In genomic region chr6:26234421-26235239, GRCh38 we compare ENCODE assay signal across 8 cellular contexts.
A peak's percentile ranks its signal among the peaks of the same experiment; 100 is the strongest.
DNase-seq lines count a peak whose midpoint lies in the region; ATAC-seq lines count a peak whose summit lies in the region.

No MANE protein-coding gene starts in this region.

- 6 to 7% methylated on average over 34 of the region's 34 CpGs for WGBS in ectodermal cell, 2 experiments
- WGBS in mesendoderm (ENCODE audit: extremely low coverage, insufficient coverage, low lambda C conversion rate): no CpG with 5 or more reads among the region's 34 CpGs

- H3K9me3 Mint-ChIP-seq in stimulated activated memory B cell treated with anti-CD40 and anti-IgM and Interleukin-4, amounts not matched to agents 10 μg/mL and 1 μg/mL and 100 μg/mL, for 72 hours: no peaks in the 10 kb centered on the region

- no peak overlapping the region for H4K5ac ChIP-seq in mesendoderm (ENCODE audit: low read length)

- H3K4ac ChIP-seq in mesendoderm (ENCODE audit: low read depth, low read length): peak overlapping the region; percentile 97

- H3K4me2 ChIP-seq in mesendoderm (ENCODE audit: low read length): peak overlapping the region; percentile 72

- H3K36me3 ChIP-seq in ectodermal cell (ENCODE audit: control insufficient read depth, insufficient read depth, low read length): no peaks in the 10 kb centered on the region
- H3K36me3 ChIP-seq in mesendoderm (ENCODE audit: control insufficient read depth, insufficient read depth, low read length): no peaks in the 10 kb centered on the region

- H2BK120ac ChIP-seq in mesendoderm (ENCODE audit: low read depth, low read length): peak overlapping the region; percentile 74

- H3K4me3 ChIP-seq in ectodermal cell (ENCODE audit: insufficient read depth, low read depth, low read length) (peak overlapping the region; percentile 66), mesendoderm (ENCODE audit: low read length) (peak overlapping the region; percentile 82)

- H3K56ac ChIP-seq in mesendoderm (ENCODE audit: low read length): peak overlapping the region; percentile 66

- ATAC-seq in HG02763 (IDR thresholded peaks at IDR 0.05; ENCODE audit: unreplicated experiment): peak; percentile 54
- ATAC-seq in stimulated activated memory B cell treated with anti-CD40 and anti-IgM and Interleukin-4, amounts not matched to agents 10 μg/mL and 1 μg/mL and 100 μg/mL, for 72 hours: peak; percentile 85

- H3K23ac ChIP-seq in mesendoderm (ENCODE audit: low read length): no peak overlapping the region

- peaks cover 25% of the 10 kb centered on the region for H3K4me1 Mint-ChIP-seq in stimulated activated memory B cell treated with anti-CD40 and anti-IgM and Interleukin-4, amounts not matched to agents 10 μg/mL and 1 μg/mL and 100 μg/mL, for 72 hours

- H3K9ac ChIP-seq in mesendoderm (ENCODE audit: low read length): peak overlapping the region; percentile 96

- peak overlapping the region; percentile 74 for H3K27ac ChIP-seq in ectodermal cell (ENCODE audit: insufficient read depth, low read depth, low read length, poor library complexity, severe bottlenecking)
- H3K27ac ChIP-seq in mesendoderm (ENCODE audit: low read depth, low read length): peak overlapping the region; percentile 92

- no peak overlapping the region for H2AK5ac ChIP-seq in mesendoderm (ENCODE audit: low read length)

- H3K27ac Mint-ChIP-seq in stimulated activated memory B cell treated with anti-CD40 and anti-IgM and Interleukin-4, amounts not matched to agents 10 μg/mL and 1 μg/mL and 100 μg/mL, for 72 hours: peak overlapping the region; percentile 100

- no peaks in the 10 kb centered on the region for H3K79me1 ChIP-seq in mesendoderm (ENCODE audit: low read length)

- H3K4me3 Mint-ChIP-seq in stimulated activated memory B cell treated with anti-CD40 and anti-IgM and Interleukin-4, amounts not matched to agents 10 μg/mL and 1 μg/mL and 100 μg/mL, for 72 hours: peak overlapping the region; percentile 95

- DNase-seq in SHP77 (lab: John Stamatoyannopoulos, UW): peak; percentile 56 to 63
- DNase-seq in SHP77 treated with DMSO at 0.1 percent for 48 hours (lab: John Stamatoyannopoulos, UW): no peak
- peak; percentile 78 for DNase-seq in NCI-H187 treated with DMSO at 0.1 percent for 48 hours (lab: John Stamatoyannopoulos, UW)
- peak; percentile 52 to 55 for DNase-seq in activated CD4-positive, alpha-beta T cell treated with anti-CD3 and anti-CD28 coated beads for 4 hours
- DNase-seq in mesendoderm: peak; percentile 96

- peak overlapping the region; percentile 99 for H3K18ac ChIP-seq in mesendoderm (ENCODE audit: low read length)

- no peaks in the 10 kb centered on the region for H3K79me2 ChIP-seq in mesendoderm (ENCODE audit: control insufficient read depth, insufficient read depth, low read length)

- H3K4me1 ChIP-seq in ectodermal cell (ENCODE audit: control insufficient read depth, insufficient read depth, low read length): peaks cover 7% of the 10 kb centered on the region
- no peaks in the 10 kb centered on the region for H3K4me1 ChIP-seq in mesendoderm (ENCODE audit: control insufficient read depth, low read depth, low read length)

- H3K27me3 ChIP-seq in ectodermal cell (ENCODE audit: control insufficient read depth, insufficient read depth, low read length, poor library complexity, severe bottlenecking): no peaks in the 10 kb centered on the region
- H3K27me3 ChIP-seq in mesendoderm (ENCODE audit: insufficient read depth, low read length, poor library complexity): no peaks in the 10 kb centered on the region

- no peaks in the 10 kb centered on the region for H3K36me3 Mint-ChIP-seq in stimulated activated memory B cell treated with anti-CD40 and anti-IgM and Interleukin-4, amounts not matched to agents 10 μg/mL and 1 μg/mL and 100 μg/mL, for 72 hours

- H3K27me3 Mint-ChIP-seq in stimulated activated memory B cell treated with anti-CD40 and anti-IgM and Interleukin-4, amounts not matched to agents 10 μg/mL and 1 μg/mL and 100 μg/mL, for 72 hours: no peaks in the 10 kb centered on the region

- no peak overlapping the region for H4K8ac ChIP-seq in mesendoderm (ENCODE audit: low read depth, low read length)

- H3K9me3 ChIP-seq in ectodermal cell (ENCODE audit: control insufficient read depth, low read length): no peaks in the 10 kb centered on the region

- H2BK15ac ChIP-seq in mesendoderm (replicated peaks; ENCODE audit: low read depth): no peak overlapping the region

- peak overlapping the region; percentile 47 for H2BK5ac ChIP-seq in mesendoderm (ENCODE audit: low read length)
